ENCODE assay signal across 8 cellular contexts in genomic region chr2:54722641-54723299, GRCh38. TPM values are rescaled to one million over a fixed set of nuclear protein-coding genes. Genes with fewer than 3 reads are reported as not detected.
A peak's percentile ranks its signal among the peaks of the same experiment; 100 is the strongest.
DNase-seq lines count a peak whose midpoint lies in the region; ATAC-seq and TF ChIP-seq lines count a peak whose summit lies in the region.

No MANE protein-coding gene starts in this region.

- peak overlapping the region; percentile 98 for H3K4me3 Mint-ChIP-seq in T-helper 17 cell

- peaks cover 65% of the 10 kb centered on the region for H3K27me3 Mint-ChIP-seq in T-helper 17 cell

- H3K4me1 Mint-ChIP-seq in T-helper 17 cell: peaks cover 12% of the 10 kb centered on the region

- peak; percentile 46 for DNase-seq in AG08395 (ENCODE audit: low spot score)
- no peak for DNase-seq in T-helper 17 cell
- DNase-seq in foreskin fibroblast: peak; percentile 67 to 83
- peak; percentile 61 for DNase-seq in skeletal muscle cell (ENCODE audit: low read depth)
- no peak for DNase-seq in amniotic stem cell (lab: John Stamatoyannopoulos, UW)

- H3K4me3 ChIP-seq in foreskin fibroblast (ENCODE audit: low read depth in 1 of 2, low read length in 2 of 2) (peak overlapping the region; percentile 75 to 91), skeletal muscle cell (ENCODE audit: low read depth, low read length) (peak overlapping the region; percentile 79)

- ATAC-seq in GM19455 (IDR thresholded peaks at IDR 0.05; ENCODE audit: unreplicated experiment): peak; percentile 21
- no peak for ATAC-seq in T-helper 17 cell
- ATAC-seq in HG03097 (IDR thresholded peaks at IDR 0.05; ENCODE audit: low FRiP score, unreplicated experiment): no peak
- ATAC-seq in HG03025 (IDR thresholded peaks at IDR 0.05; ENCODE audit: low FRiP score, unreplicated experiment): no peak

- H3K27ac Mint-ChIP-seq in T-helper 17 cell: peak overlapping the region; percentile 83

- H3K36me3 Mint-ChIP-seq in T-helper 17 cell (ENCODE audit: low read depth): peaks cover 8% of the 10 kb centered on the region

- TF ChIP-seq CTCF in foreskin fibroblast (IDR thresholded peaks at IDR 0.05; ENCODE audit: low read depth, low read length): no peak

- no peaks in the 10 kb centered on the region for H3K9me3 ChIP-seq in T-helper 17 cell (ENCODE audit: control insufficient read depth, low read length, poor library complexity, severe bottlenecking)

RNA-seq across cellular contexts. Expression of gene EML6, which starts 0.7 kb away (rescaled TPM):
- total RNA-seq in T-helper 17 cell: 1 to 10 TPM; 2.2 to 4.0 TPM

Comparison
In these comparisons a context has a peak if more than half of its experiments do, and no peak if none do; other contexts are left out.
1. DNase-seq: peak in AG08395 (single experiment), foreskin fibroblast (2 of 2) and skeletal muscle cell (single experiment); none in T-helper 17 cell (0 of 3) and amniotic stem cell (single experiment).